Comparison of ENCODE assay signal across 20 cellular contexts in the genomic region with DNA sequence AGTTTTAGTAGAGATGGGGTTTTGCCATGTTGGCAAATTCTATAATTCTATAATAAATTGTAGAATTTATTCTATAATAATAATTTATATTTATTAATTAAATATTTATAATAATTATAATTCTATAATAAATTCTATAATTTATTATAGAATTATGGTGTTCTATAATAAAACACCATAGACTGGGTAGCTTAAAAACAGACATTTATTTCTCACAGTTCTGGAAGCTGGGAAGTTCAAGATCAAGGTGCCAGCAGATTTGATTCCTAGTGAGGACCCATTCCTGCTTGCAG.
"Had no signal": no experiment of that assay in that cellular context is flagged by ENCODE, and none has a peak within 500 bp of the region (broad histone marks: within the 10 kb centered on the region; RNA-seq: fewer than 3 reads in every experiment).

No MANE protein-coding gene starts in this region.

- H3K27ac ChIP-seq: colonic mucosa, neural progenitor cell, parathyroid adenoma, tibial artery had no signal

- FAIRE-seq: endothelial cell of umbilical vein, kidney had no signal

- H3K36me3 ChIP-seq: colonic mucosa, esophagus squamous epithelium, neural progenitor cell, tibial artery had no signal

- H3K4me3 ChIP-seq: colonic mucosa, esophagus squamous epithelium, neural progenitor cell, tibial artery had no signal

- H3K36me3 Mint-ChIP-seq: neural progenitor cell; stimulated activated effector memory CD8-positive, alpha-beta T cell treated with anti-CD3 and anti-CD28 coated beads, Interleukin-12 subunit alpha, Interleukin-12 subunit beta, amount 100 ng/mL, for 72 hours had no signal

- H3K9me3 ChIP-seq: colonic mucosa, esophagus squamous epithelium, tibial artery had no signal

- DNase-seq: activated CD4-positive, alpha-beta T cell treated with anti-CD3 and anti-CD28 coated beads, Interleukin-2, amount 10 ng/mL, durations not matched to agents 7 days and 5 days; activated CD4-positive, CD25-positive, alpha-beta regulatory T cell; activated CD8-positive, alpha-beta memory T cell treated with anti-CD3 and anti-CD28 coated beads, Interleukin-2, amount 50 U/mL, for 48 hours; activated gamma-delta T cell; activated T-cell treated with anti-CD3 and anti-CD28 coated beads, Interleukin-2, amount 50 U/mL, for 72 hours; amniotic stem cell; central memory CD4-positive, alpha-beta T cell; colonic mucosa; effector CD8-positive, alpha-beta T cell; esophagus squamous epithelium; hippocampal formation; kidney; naive B cell; T-helper 2 cell; tibial artery had no signal

- H3K9ac ChIP-seq: neural progenitor cell, parathyroid adenoma had no signal

- H3K4me2 ChIP-seq: neural progenitor cell had no signal

- H2AFZ ChIP-seq: neural progenitor cell, parathyroid adenoma had no signal

- H3K27me3 ChIP-seq: colonic mucosa, esophagus squamous epithelium, neural progenitor cell, tibial artery had no signal

- H3K79me2 ChIP-seq: parathyroid adenoma had no signal

- H3K27me3 Mint-ChIP-seq: activated CD4-positive, alpha-beta T cell treated with anti-CD3 and anti-CD28 coated beads, Interleukin-2, amount 10 ng/mL, durations not matched to agents 7 days and 5 days; activated naive CD8-positive, alpha-beta T cell had no signal

- H3K27ac Mint-ChIP-seq: activated T-cell treated with anti-CD3 and anti-CD28 coated beads, Interleukin-2, amount 50 U/mL, for 72 hours; neural progenitor cell; stimulated activated effector memory CD8-positive, alpha-beta T cell treated with anti-CD3 and anti-CD28 coated beads, Interleukin-12 subunit alpha, Interleukin-12 subunit beta, amount 100 ng/mL, for 72 hours had no signal

- H3K4me3 Mint-ChIP-seq: activated CD4-positive, alpha-beta T cell treated with anti-CD3 and anti-CD28 coated beads, Interleukin-2, amount 10 ng/mL, durations not matched to agents 7 days and 5 days; activated naive CD8-positive, alpha-beta T cell; activated T-cell treated with anti-CD3 and anti-CD28 coated beads, Interleukin-2, amount 50 U/mL, for 72 hours; neural progenitor cell; stimulated activated effector memory CD8-positive, alpha-beta T cell treated with anti-CD3 and anti-CD28 coated beads, Interleukin-12 subunit alpha, Interleukin-12 subunit beta, amount 100 ng/mL, for 72 hours had no signal
